Comparison of ENCODE assay signal across 1 cellular context in the genomic region with DNA sequence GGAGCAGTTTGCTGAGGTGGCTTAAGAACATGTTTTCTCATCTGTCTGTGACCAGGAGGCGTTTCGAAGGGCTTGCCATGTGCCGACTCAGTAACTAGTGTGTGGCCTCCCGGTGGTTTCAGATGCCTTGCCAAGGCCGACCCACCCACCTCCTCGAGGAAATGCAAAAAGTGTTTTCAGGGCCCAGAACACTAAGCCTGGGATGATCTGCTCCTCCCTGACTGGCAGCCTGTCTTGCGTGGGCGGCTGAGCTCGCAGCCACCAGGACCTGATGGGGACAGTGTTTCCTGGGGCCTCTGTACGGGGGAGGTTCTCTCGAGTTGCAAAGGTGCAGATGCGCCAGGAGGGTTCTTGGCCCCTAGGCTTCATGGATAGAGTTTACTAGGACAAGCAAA.
TF ChIP-seq lines count a peak whose summit lies in the region.

No MANE protein-coding gene starts in this region.

TF ChIP-seq in GM23338, 12 proteins besides CTCF, POLR2A, EP300 and RAD21 (continued from another document):
- TF ChIP-seq, protein P1, sequence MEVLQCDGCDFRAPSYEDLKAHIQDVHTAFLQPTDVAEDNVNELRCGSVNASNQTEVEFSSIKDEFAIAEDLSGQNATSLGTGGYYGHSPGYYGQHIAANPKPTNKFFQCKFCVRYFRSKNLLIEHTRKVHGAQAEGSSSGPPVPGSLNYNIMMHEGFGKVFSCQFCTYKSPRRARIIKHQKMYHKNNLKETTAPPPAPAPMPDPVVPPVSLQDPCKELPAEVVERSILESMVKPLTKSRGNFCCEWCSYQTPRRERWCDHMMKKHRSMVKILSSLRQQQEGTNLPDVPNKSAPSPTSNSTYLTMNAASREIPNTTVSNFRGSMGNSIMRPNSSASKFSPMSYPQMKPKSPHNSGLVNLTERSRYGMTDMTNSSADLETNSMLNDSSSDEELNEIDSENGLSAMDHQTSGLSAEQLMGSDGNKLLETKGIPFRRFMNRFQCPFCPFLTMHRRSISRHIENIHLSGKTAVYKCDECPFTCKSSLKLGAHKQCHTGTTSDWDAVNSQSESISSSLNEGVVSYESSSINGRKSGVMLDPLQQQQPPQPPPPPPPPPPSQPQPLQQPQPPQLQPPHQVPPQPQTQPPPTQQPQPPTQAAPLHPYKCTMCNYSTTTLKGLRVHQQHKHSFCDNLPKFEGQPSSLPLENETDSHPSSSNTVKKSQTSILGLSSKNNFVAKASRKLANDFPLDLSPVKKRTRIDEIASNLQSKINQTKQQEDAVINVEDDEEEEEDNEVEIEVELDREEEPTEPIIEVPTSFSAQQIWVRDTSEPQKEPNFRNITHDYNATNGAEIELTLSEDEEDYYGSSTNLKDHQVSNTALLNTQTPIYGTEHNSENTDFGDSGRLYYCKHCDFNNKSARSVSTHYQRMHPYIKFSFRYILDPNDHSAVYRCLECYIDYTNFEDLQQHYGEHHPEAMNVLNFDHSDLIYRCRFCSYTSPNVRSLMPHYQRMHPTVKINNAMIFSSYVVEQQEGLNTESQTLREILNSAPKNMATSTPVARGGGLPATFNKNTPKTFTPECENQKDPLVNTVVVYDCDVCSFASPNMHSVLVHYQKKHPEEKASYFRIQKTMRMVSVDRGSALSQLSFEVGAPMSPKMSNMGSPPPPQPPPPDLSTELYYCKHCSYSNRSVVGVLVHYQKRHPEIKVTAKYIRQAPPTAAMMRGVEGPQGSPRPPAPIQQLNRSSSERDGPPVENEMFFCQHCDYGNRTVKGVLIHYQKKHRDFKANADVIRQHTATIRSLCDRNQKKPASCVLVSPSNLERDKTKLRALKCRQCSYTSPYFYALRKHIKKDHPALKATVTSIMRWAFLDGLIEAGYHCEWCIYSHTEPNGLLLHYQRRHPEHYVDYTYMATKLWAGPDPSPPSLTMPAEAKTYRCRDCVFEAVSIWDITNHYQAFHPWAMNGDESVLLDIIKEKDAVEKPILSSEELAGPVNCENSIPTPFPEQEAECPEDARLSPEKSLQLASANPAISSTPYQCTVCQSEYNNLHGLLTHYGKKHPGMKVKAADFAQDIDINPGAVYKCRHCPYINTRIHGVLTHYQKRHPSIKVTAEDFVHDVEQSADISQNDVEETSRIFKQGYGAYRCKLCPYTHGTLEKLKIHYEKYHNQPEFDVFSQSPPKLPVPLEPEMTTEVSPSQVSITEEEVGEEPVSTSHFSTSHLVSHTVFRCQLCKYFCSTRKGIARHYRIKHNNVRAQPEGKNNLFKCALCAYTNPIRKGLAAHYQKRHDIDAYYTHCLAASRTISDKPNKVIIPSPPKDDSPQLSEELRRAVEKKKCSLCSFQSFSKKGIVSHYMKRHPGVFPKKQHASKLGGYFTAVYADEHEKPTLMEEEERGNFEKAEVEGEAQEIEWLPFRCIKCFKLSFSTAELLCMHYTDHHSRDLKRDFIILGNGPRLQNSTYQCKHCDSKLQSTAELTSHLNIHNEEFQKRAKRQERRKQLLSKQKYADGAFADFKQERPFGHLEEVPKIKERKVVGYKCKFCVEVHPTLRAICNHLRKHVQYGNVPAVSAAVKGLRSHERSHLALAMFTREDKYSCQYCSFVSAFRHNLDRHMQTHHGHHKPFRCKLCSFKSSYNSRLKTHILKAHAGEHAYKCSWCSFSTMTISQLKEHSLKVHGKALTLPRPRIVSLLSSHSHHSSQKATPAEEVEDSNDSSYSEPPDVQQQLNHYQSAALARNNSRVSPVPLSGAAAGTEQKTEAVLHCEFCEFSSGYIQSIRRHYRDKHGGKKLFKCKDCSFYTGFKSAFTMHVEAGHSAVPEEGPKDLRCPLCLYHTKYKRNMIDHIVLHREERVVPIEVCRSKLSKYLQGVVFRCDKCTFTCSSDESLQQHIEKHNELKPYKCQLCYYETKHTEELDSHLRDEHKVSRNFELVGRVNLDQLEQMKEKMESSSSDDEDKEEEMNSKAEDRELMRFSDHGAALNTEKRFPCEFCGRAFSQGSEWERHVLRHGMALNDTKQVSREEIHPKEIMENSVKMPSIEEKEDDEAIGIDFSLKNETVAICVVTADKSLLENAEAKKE (CRISPR knock-in tag; IDR thresholded peaks at IDR 0.05), result no peak
- TF ChIP-seq, protein P2, sequence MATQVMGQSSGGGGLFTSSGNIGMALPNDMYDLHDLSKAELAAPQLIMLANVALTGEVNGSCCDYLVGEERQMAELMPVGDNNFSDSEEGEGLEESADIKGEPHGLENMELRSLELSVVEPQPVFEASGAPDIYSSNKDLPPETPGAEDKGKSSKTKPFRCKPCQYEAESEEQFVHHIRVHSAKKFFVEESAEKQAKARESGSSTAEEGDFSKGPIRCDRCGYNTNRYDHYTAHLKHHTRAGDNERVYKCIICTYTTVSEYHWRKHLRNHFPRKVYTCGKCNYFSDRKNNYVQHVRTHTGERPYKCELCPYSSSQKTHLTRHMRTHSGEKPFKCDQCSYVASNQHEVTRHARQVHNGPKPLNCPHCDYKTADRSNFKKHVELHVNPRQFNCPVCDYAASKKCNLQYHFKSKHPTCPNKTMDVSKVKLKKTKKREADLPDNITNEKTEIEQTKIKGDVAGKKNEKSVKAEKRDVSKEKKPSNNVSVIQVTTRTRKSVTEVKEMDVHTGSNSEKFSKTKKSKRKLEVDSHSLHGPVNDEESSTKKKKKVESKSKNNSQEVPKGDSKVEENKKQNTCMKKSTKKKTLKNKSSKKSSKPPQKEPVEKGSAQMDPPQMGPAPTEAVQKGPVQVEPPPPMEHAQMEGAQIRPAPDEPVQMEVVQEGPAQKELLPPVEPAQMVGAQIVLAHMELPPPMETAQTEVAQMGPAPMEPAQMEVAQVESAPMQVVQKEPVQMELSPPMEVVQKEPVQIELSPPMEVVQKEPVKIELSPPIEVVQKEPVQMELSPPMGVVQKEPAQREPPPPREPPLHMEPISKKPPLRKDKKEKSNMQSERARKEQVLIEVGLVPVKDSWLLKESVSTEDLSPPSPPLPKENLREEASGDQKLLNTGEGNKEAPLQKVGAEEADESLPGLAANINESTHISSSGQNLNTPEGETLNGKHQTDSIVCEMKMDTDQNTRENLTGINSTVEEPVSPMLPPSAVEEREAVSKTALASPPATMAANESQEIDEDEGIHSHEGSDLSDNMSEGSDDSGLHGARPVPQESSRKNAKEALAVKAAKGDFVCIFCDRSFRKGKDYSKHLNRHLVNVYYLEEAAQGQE (IDR thresholded peaks at IDR 0.05; ENCODE audit: unreplicated experiment), result no peak
- TF ChIP-seq NANOG (IDR thresholded peaks at IDR 0.05; ENCODE audit: borderline replicate concordance) (no peak), CREB1 (CRISPR knock-in tag; IDR thresholded peaks at IDR 0.05; ENCODE audit: low read depth) (no peak), POLR2AphosphoS5 (IDR thresholded peaks at IDR 0.05; ENCODE audit: low read depth) (no peak), STAT1 (IDR thresholded peaks at IDR 0.05; ENCODE audit: unreplicated experiment) (no peak), EZH2 (IDR thresholded peaks at IDR 0.05; ENCODE audit: low read depth, unreplicated experiment) (no peak)
